In genomic region chr22:21468194-21469096, GRCh38 we compare ENCODE assay signal across 8 cellular contexts. TPM values are rescaled to one million over a fixed set of nuclear protein-coding genes. Genes with fewer than 3 reads are reported as not detected.
DNase-seq lines count a peak whose midpoint lies in the region; ATAC-seq and TF ChIP-seq lines count a peak whose summit lies in the region.
"Not testable (repeated sequence)": the region's sequence is repeated elsewhere in the genome, so short reads cannot be mapped to it uniquely, and the experiment has no call there.

No MANE protein-coding gene starts in this region.

- TF ChIP-seq CTCF in astrocyte of the cerebellum (IDR thresholded peaks at IDR 0.05; ENCODE audit: low read depth, low read length, missing control alignments); cardiac muscle cell (IDR thresholded peaks at IDR 0.05; ENCODE audit: low read depth, low read length); osteoblast (IDR thresholded peaks at IDR 0.05; ENCODE audit: extremely low read depth, low read depth, low read length): not testable (repeated sequence)

- in situ Hi-C loops in astrocyte of the cerebellum (cut with HindIII; ENCODE audit: low sequenced_read_pairs): not testable (repeated sequence)

- H3K4me1 ChIP-seq in cardiac muscle cell (ENCODE audit: low read depth); osteoblast (ENCODE audit: insufficient read depth, low read length): not testable (repeated sequence)

- not testable (repeated sequence) for H2AFZ ChIP-seq in osteoblast (ENCODE audit: low read length)

- H4K20me1 ChIP-seq in osteoblast (ENCODE audit: insufficient read depth, low read length): not testable (repeated sequence)

- not testable (repeated sequence) for H3K9me3 ChIP-seq in cardiac muscle cell (ENCODE audit: low read depth); osteoblast (ENCODE audit: low read depth, low read length)

- not testable (repeated sequence) for H3K4me2 ChIP-seq in osteoblast (ENCODE audit: insufficient read depth, low read length)

- not testable (repeated sequence) for H3K36me3 ChIP-seq in cardiac muscle cell; osteoblast (ENCODE audit: insufficient read depth, low read length)

- H3K27me3 ChIP-seq in cardiac muscle cell; osteoblast (ENCODE audit: insufficient read depth, low read length): not testable (repeated sequence)

- peak; percentile 89 for DNase-seq in EH (ENCODE audit: low read depth)
- peak; percentile 6 for DNase-seq in astrocyte of the cerebellum (ENCODE audit: low read depth)
- peak; percentile 71 to 84 for DNase-seq in cardiac muscle cell (ENCODE audit: low read depth in 1 of 2, low spot score in 1 of 2)
- not testable (repeated sequence) for DNase-seq in osteoblast (ENCODE audit: insufficient read length, low spot score, missing footprints)
- peak; percentile 94 for DNase-seq in stimulated activated CD8-positive, alpha-beta memory T cell treated with anti-CD3 and anti-CD28 coated beads, Interleukin-4, amount 100 ng/mL, for 48 hours

- not testable (repeated sequence) for H3K79me2 ChIP-seq in osteoblast (ENCODE audit: insufficient read depth, low read length)

- H3K27ac ChIP-seq in cardiac muscle cell; osteoblast (ENCODE audit: low read depth, low read length): not testable (repeated sequence)

- H3K4me3 ChIP-seq in astrocyte of the cerebellum (ENCODE audit: low read depth, low read length) (peak overlapping the region; percentile 36), cardiac muscle cell (peak overlapping the region; percentile 22), osteoblast (ENCODE audit: insufficient read depth, low read length) (peak overlapping the region; percentile 52)

- ATAC-seq in GM21737 (IDR thresholded peaks at IDR 0.05; ENCODE audit: unreplicated experiment) (peak; percentile 82), HG03571 (IDR thresholded peaks at IDR 0.05; ENCODE audit: unreplicated experiment) (peak; percentile 88)
- ATAC-seq in activated CD4-positive, CD25-positive, alpha-beta regulatory T cell treated with anti-CD3 and anti-CD28 coated beads, Interleukin-2, amount 50 U/mL, for 24 hours: peak; percentile 89 to 91

RNA-seq across cellular contexts. Expression of gene TMEM191C, which starts 1.3 kb away (rescaled TPM):
- total RNA-seq in cardiac muscle cell (13.4 and 13.8 TPM in 2 replicates), osteoblast (0.59 and 0.72 TPM in 2 replicates)
- polyA plus RNA-seq in cardiac muscle cell: 11.3 and 11.8 TPM in 2 replicates

RNA-seq across cellular contexts. Expression of gene HIC2, which starts 51.3 kb away (rescaled TPM):
- total RNA-seq in cardiac muscle cell (23.5 and 34.5 TPM in 2 replicates), osteoblast (1.4 and 2.1 TPM in 2 replicates)
- 9.4 and 15.8 TPM in 2 replicates for polyA plus RNA-seq in cardiac muscle cell
